ENCODE assay signal across 14 cellular contexts in genomic region chr7:158351481-158351880, GRCh38.
"Had no signal": no experiment of that assay in that cellular context is flagged by ENCODE, and none has a peak within 500 bp of the region (broad histone marks: within the 10 kb centered on the region; RNA-seq: fewer than 3 reads in every experiment).

No MANE protein-coding gene starts in this region.

- ATAC-seq: activated CD4-positive, CD25-positive, alpha-beta regulatory T cell treated with anti-CD3 and anti-CD28 coated beads, Interleukin-2, amount 50 U/mL, for 24 hours; activated naive CD4-positive, alpha-beta T cell treated with anti-CD3 and anti-CD28 coated beads, Interleukin-2, amount 50 U/mL, for 72 hours; activated T-cell treated with anti-CD3 and anti-CD28 coated beads, Interleukin-2, amount 50 U/mL, for 4 hours; esophagus mucosa; upper lobe of right lung had no signal

- H3K27me3 ChIP-seq: upper lobe of right lung had no signal

- H2AFZ ChIP-seq: hepatocyte, parathyroid adenoma had no signal

- H3K9me3 ChIP-seq: upper lobe of right lung had no signal

- H3K27ac ChIP-seq: cardiac muscle cell, hepatocyte, parathyroid adenoma, suprapubic skin, upper lobe of right lung had no signal

- H3K4me1 ChIP-seq: parathyroid adenoma, suprapubic skin, upper lobe of right lung had no signal

- H3K9ac ChIP-seq: parathyroid adenoma had no signal

- H3K79me2 ChIP-seq: hepatocyte, parathyroid adenoma had no signal

- H3K4me3 ChIP-seq: cardiac muscle cell, hepatocyte, suprapubic skin, upper lobe of right lung had no signal

- H3K36me3 ChIP-seq: cardiac muscle cell, suprapubic skin, upper lobe of right lung had no signal

- DNase-seq: activated CD4-positive, alpha-beta T cell treated with anti-CD3 and anti-CD28 coated beads, Interleukin-2, amount 50 U/mL, for 4 hours; activated effector memory CD4-positive, alpha-beta T cell treated with anti-CD3 and anti-CD28 coated beads, Interleukin-2, amount 50 U/mL, for 16 hours; activated T-cell treated with anti-CD3 and anti-CD28 coated beads, Interleukin-2, amount 50 U/mL, for 4 hours; stimulated activated CD4-positive, alpha-beta T cell treated with anti-CD3 and anti-CD28 coated beads, Interleukin-15, amount 100 ng/mL, for 24 hours; stimulated activated CD4-positive, alpha-beta T cell treated with anti-CD3 and anti-CD28 coated beads, Interleukin-4, amount 100 ng/mL, for 24 hours; stimulated activated naive CD4-positive, alpha-beta T cell treated with Interleukin-2 at 50 U/mL for 16 hours had no signal

- H3K4me2 ChIP-seq: hepatocyte had no signal
